Comparison of ENCODE assay signal across 1 cellular context in the genomic region with DNA sequence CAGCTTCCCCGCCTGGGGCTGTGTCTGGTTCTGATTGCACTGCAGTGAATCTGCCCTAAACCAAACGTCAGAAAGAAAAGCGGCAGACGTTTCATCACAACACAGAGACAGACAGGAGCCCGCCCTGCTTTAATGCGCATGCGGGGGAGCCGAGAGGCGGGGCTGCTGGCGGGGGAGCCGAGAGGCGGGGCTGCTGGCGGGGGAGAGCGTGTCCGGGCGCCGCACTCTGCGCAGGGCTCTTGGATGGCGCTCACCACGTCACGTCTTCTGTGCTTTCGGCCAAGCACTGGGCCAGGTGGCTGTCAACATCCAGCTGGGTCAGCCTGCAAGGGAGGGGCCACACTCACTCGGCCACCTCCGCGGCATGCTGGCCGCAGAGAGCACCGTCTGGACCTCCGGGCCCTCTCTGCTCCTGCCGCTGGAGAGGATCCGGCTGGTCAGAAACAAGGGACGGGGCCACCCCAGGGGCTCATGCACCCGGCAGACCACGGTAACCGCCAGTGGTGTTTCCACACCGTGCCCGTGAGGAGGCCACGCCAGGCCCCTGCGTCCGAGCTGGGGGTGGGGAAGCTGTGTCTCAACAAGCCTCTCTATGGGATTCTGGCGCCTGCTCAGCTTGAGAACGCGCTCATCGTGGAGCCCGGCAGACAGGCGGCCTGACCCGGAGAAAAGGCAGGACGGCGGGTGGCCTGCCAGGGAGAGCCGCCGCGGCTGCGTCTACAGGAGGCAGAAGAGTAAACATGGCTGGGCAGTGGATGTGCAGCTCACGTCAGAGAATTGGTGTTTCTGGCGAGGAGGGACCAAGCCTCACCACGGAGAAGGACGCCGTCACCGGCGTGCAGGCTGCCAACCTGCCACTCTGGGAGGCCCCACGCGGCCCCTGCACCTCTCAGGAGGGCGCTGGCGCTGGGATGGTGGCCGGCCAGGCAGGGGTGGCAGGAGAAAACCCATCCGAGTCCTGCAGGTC.
A peak's percentile ranks its signal among the peaks of the same experiment; 100 is the strongest.
TF ChIP-seq lines count a peak whose summit lies in the region.

No MANE protein-coding gene starts in this region.

TF ChIP-seq in HepG2, 621 proteins besides CTCF, POLR2A, EP300 and RAD21 (continued from another document):
- TF ChIP-seq, protein P1, sequence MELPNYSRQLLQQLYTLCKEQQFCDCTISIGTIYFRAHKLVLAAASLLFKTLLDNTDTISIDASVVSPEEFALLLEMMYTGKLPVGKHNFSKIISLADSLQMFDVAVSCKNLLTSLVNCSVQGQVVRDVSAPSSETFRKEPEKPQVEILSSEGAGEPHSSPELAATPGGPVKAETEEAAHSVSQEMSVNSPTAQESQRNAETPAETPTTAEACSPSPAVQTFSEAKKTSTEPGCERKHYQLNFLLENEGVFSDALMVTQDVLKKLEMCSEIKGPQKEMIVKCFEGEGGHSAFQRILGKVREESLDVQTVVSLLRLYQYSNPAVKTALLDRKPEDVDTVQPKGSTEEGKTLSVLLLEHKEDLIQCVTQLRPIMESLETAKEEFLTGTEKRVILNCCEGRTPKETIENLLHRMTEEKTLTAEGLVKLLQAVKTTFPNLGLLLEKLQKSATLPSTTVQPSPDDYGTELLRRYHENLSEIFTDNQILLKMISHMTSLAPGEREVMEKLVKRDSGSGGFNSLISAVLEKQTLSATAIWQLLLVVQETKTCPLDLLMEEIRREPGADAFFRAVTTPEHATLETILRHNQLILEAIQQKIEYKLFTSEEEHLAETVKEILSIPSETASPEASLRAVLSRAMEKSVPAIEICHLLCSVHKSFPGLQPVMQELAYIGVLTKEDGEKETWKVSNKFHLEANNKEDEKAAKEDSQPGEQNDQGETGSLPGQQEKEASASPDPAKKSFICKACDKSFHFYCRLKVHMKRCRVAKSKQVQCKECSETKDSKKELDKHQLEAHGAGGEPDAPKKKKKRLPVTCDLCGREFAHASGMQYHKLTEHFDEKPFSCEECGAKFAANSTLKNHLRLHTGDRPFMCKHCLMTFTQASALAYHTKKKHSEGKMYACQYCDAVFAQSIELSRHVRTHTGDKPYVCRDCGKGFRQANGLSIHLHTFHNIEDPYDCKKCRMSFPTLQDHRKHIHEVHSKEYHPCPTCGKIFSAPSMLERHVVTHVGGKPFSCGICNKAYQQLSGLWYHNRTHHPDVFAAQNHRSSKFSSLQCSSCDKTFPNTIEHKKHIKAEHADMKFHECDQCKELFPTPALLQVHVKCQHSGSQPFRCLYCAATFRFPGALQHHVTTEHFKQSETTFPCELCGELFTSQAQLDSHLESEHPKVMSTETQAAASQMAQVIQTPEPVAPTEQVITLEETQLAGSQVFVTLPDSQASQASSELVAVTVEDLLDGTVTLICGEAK (IDR thresholded peaks at IDR 0.05) = no peak
- TF ChIP-seq, protein P1 (CRISPR knock-in tag; IDR thresholded peaks at IDR 0.05) = no peak; the same call in 1 of the 2 replicates
- TF ChIP-seq BRD4 (CRISPR knock-in tag; IDR thresholded peaks at IDR 0.05) = no peak
- no peak for TF ChIP-seq ELF4 (CRISPR knock-in tag; IDR thresholded peaks at IDR 0.05; ENCODE audit: borderline replicate concordance)
- TF ChIP-seq MAZ (IDR thresholded peaks at IDR 0.05; ENCODE audit: borderline replicate concordance, low read depth, low read length) = peak; percentile 93
- peak; percentile 85 for TF ChIP-seq MAZ (CRISPR knock-in tag; IDR thresholded peaks at IDR 0.05; ENCODE audit: low read depth)
- TF ChIP-seq ARHGAP35 (CRISPR knock-in tag; IDR thresholded peaks at IDR 0.05; ENCODE audit: borderline replicate concordance) = no peak; the same call in 1 of the 2 replicates
- TF ChIP-seq GATAD2A (CRISPR knock-in tag; IDR thresholded peaks at IDR 0.05) = no peak; the same call in 1 of the 2 replicates
- TF ChIP-seq, protein P2, sequence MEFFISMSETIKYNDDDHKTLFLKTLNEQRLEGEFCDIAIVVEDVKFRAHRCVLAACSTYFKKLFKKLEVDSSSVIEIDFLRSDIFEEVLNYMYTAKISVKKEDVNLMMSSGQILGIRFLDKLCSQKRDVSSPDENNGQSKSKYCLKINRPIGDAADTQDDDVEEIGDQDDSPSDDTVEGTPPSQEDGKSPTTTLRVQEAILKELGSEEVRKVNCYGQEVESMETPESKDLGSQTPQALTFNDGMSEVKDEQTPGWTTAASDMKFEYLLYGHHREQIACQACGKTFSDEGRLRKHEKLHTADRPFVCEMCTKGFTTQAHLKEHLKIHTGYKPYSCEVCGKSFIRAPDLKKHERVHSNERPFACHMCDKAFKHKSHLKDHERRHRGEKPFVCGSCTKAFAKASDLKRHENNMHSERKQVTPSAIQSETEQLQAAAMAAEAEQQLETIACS (CRISPR knock-in tag; IDR thresholded peaks at IDR 0.05) = no peak
- peak; percentile 87; the same call in 1 of the 2 replicates for TF ChIP-seq ZNF605 (CRISPR knock-in tag; IDR thresholded peaks at IDR 0.05)
- TF ChIP-seq, protein P3, sequence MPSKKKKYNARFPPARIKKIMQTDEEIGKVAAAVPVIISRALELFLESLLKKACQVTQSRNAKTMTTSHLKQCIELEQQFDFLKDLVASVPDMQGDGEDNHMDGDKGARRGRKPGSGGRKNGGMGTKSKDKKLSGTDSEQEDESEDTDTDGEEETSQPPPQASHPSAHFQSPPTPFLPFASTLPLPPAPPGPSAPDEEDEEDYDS (CRISPR knock-in tag; IDR thresholded peaks at IDR 0.05) = peak; percentile 47
- TF ChIP-seq NFKB2 (CRISPR knock-in tag; IDR thresholded peaks at IDR 0.05; ENCODE audit: borderline replicate concordance) = peak; percentile 64; the same call in 1 of the 2 replicates
- no peak for TF ChIP-seq ZNF850 (CRISPR knock-in tag; conservative IDR thresholded peaks at IDR 0.05)
- TF ChIP-seq YEATS2 (CRISPR knock-in tag; IDR thresholded peaks at IDR 0.05; ENCODE audit: borderline replicate concordance) = no peak
- TF ChIP-seq SP4 (CRISPR knock-in tag; IDR thresholded peaks at IDR 0.05) = peak; percentile 74; the same call in 1 of the 2 replicates
- no peak for TF ChIP-seq DZIP1 (CRISPR knock-in tag; IDR thresholded peaks at IDR 0.05)
- peak; percentile 48; the same call in 1 of the 2 replicates for TF ChIP-seq PITX1 (CRISPR knock-in tag; IDR thresholded peaks at IDR 0.05)
- TF ChIP-seq ZNF747 (CRISPR knock-in tag; IDR thresholded peaks at IDR 0.05; ENCODE audit: borderline replicate concordance) = no peak
- TF ChIP-seq PHF8 (CRISPR knock-in tag; IDR thresholded peaks at IDR 0.05) = no peak; the same call in 1 of the 2 replicates
- TF ChIP-seq ZKSCAN1 (IDR thresholded peaks at IDR 0.05; ENCODE audit: low read length) = no peak
- TF ChIP-seq ZNF776 (CRISPR knock-in tag; IDR thresholded peaks at IDR 0.05) = peak; percentile 38; the same call in 1 of the 2 replicates
- 0 out of 2 replicates have a peak, but pooled peaks have one; percentile 54 for TF ChIP-seq BORCS8-MEF2B (CRISPR knock-in tag; IDR thresholded peaks at IDR 0.05)
- TF ChIP-seq CEBPB (IDR thresholded peaks at IDR 0.05; ENCODE audit: borderline replicate concordance, low read depth, low read length) = peak; percentile 80
- peak; percentile 82 for TF ChIP-seq ZNF788 (CRISPR knock-in tag; IDR thresholded peaks at IDR 0.05; ENCODE audit: borderline replicate concordance)
- TF ChIP-seq ZNF562 (CRISPR knock-in tag; IDR thresholded peaks at IDR 0.05; ENCODE audit: borderline replicate concordance) = no peak
- 0 out of 2 replicates have a peak, but pooled peaks have one; percentile 36 for TF ChIP-seq ZNF251 (CRISPR knock-in tag; IDR thresholded peaks at IDR 0.05)
- TF ChIP-seq MAFK (conservative IDR thresholded peaks at IDR 0.05 in 1 of 2, IDR thresholded peaks at IDR 0.05 in 1 of 2; ENCODE audit: low read length in 2 of 2) = no peak
- TF ChIP-seq ZNF256 (CRISPR knock-in tag; conservative IDR thresholded peaks at IDR 0.05) = no peak
- no peak for TF ChIP-seq ARID2 (CRISPR knock-in tag; IDR thresholded peaks at IDR 0.05; ENCODE audit: borderline replicate concordance)
